ENCODE assay signal across 16 cellular contexts in genomic region chr6:39885691-39886090, GRCh38.
"Had no signal": no experiment of that assay in that cellular context is flagged by ENCODE, and none has a peak within 500 bp of the region (broad histone marks: within the 10 kb centered on the region; RNA-seq: fewer than 3 reads in every experiment).

No MANE protein-coding gene starts in this region.

- H3K27ac ChIP-seq: pancreas had no signal

- DNase-seq: activated CD4-positive, CD25-positive, alpha-beta regulatory T cell; activated gamma-delta T cell; activated naive CD8-positive, alpha-beta T cell treated with anti-CD3 and anti-CD28 coated beads, Interleukin-2, amount 10 ng/mL, durations not matched to agents 7 days and 5 days; activated T-cell treated with anti-CD3 and anti-CD28 coated beads, Interleukin-2, amount 50 U/mL, for 1 hour; central memory CD4-positive, alpha-beta T cell; cortex of kidney; erythroblast; glutamatergic neuron; left cardiac atrium; mucosa of descending colon; pancreas; SHP77; T-helper 17 cell had no signal

- H3K9me3 ChIP-seq: mucosa of descending colon, pancreas had no signal

- H3K36me3 ChIP-seq: pancreas had no signal

- H3K4me1 ChIP-seq: pancreas had no signal

- H3K4me3 ChIP-seq: lung, mucosa of descending colon, pancreas, skin epidermis had no signal

- ATAC-seq: left cardiac atrium; mucosa of descending colon; natural killer cell treated with Interleukin-12 subunit alpha and Interleukin-12 subunit beta and Interleukin-15 and Interleukin-18, amount 100 ng/mL, for 72 hours; pancreas; T-helper 17 cell had no signal

- H3K27me3 ChIP-seq: pancreas had no signal
